Comparison of ENCODE assay signal across 13 cellular contexts in the genomic region with DNA sequence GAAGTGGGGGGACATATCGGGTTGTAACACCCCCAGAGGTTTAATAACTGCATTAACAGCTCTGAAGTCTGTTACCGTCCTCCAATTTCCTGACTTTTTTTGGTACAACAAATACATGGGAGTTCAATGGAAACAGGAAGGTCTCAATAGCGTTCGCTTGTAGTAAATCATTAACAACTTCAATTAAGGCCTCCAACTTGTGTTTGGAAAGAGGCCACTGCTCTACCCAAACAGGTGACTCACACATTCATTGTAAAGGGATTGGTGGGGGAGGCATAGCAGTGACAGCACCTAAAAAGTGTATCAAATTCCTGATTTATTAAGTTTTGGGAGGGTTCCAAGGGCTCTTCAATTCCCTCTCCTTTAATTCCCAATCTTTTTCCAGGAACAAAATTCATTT.
DNase-seq lines count a peak whose midpoint lies in the region; ATAC-seq, FAIRE-seq and TF ChIP-seq lines count a peak whose summit lies in the region.
"Had no signal": no experiment of that assay in that cellular context is flagged by ENCODE, and none has a peak within 500 bp of the region (broad histone marks: within the 10 kb centered on the region; RNA-seq: fewer than 3 reads in every experiment).

No MANE protein-coding gene starts in this region.

- no peaks in the 10 kb centered on the region for H3K36me3 ChIP-seq in HepG2 (replicated peaks in 1 of 2; ENCODE audit: control insufficient read depth in 1 of 2, insufficient read depth in 2 of 2, low read length in 2 of 2)
- H3K36me3 ChIP-seq: HAP-1 had no signal

- H3K4me3 ChIP-seq in HepG2 (replicated peaks in 1 of 3; ENCODE audit: insufficient read depth in 1 of 3, low read depth in 2 of 3, low read length in 3 of 3), result no peak overlapping the region
- H3K4me3 ChIP-seq: HAP-1 had no signal

- TF ChIP-seq EP300 in HepG2 (IDR thresholded peaks at IDR 0.05; ENCODE audit: low read depth in 2 of 2, low read length in 2 of 2) (no peak), HepG2 (CRISPR knock-in tag; IDR thresholded peaks at IDR 0.05; ENCODE audit: borderline replicate concordance) (no peak)

- H3K4me1 ChIP-seq in HepG2 (ENCODE audit: insufficient read depth, low read length), result peaks cover 10% of the 10 kb centered on the region; the same call in 1 of the 2 replicates
- H3K4me1 ChIP-seq: HAP-1 had no signal

- no peak overlapping the region for H3K27ac ChIP-seq in HepG2 (ENCODE audit: extremely low read length, insufficient read depth, low read length)
- H3K27ac ChIP-seq: HL-60 had no signal

- intact Hi-C loops in HepG2 (cut with micrococcal nuclease; ENCODE audit: unreplicated experiment), result no loop called here

- DNase-seq in RCC 7860 (ENCODE audit: low spot score) (peak; percentile 55), glomerular visceral epithelial cell (ENCODE audit: extremely low spot score) (peak; percentile 61), HepG2 (ENCODE audit: low spot score) (peak; percentile 44), NCI-H1105 treated with DMSO at 0.1 percent for 48 hours (lab: John Stamatoyannopoulos, UW) (no peak), dedifferentiated amniotic fluid mesenchymal stem cell (ENCODE audit: extremely low spot score) (no peak), DMS 273 (lab: John Stamatoyannopoulos, UW; ENCODE audit: unreplicated experiment) (no peak)
- no peak for DNase-seq in stimulated activated CD4-positive, alpha-beta T cell treated with anti-CD3 and anti-CD28 coated beads, Interleukin-4, amount 100 ng/mL, for 1 hour
- DNase-seq: CD8-positive, alpha-beta T cell; COR-L47; DMS53 had no signal

- no peak overlapping the region for H3K9ac ChIP-seq in HepG2 (ENCODE audit: insufficient read depth, low read depth, low read length)

- POLR2A ChIA-PET in HepG2 (lab: Yijun Ruan, JAX), result no interaction called here

- no TSS peak for BruUV-seq in HepG2 (replicated peaks; lab: Mats Ljungman, UMichigan)

- no peaks in the 10 kb centered on the region for H3K27me3 ChIP-seq in HepG2 (ENCODE audit: control insufficient read depth in 1 of 2, insufficient read depth in 2 of 2, low read length in 2 of 2)

- no peaks in the 10 kb centered on the region for H3K9me3 ChIP-seq in HepG2 (ENCODE audit: low read length)
- H3K9me3 ChIP-seq: HAP-1 had no signal

- TF ChIP-seq CTCF in HepG2 (CRISPR knock-in tag; IDR thresholded peaks at IDR 0.05), result no peak

- ATAC-seq in HepG2, result no peak
- ATAC-seq: CD8-positive, alpha-beta T cell had no signal

- no peaks in the 10 kb centered on the region for H3K79me2 ChIP-seq in HepG2 (ENCODE audit: insufficient read depth, low read length)

- no peak for TF ChIP-seq RAD21 in HepG2 (CRISPR knock-in tag; IDR thresholded peaks at IDR 0.05)

- H2AFZ ChIP-seq in HepG2 (ENCODE audit: low read length), result no peak overlapping the region

- WGBS in HepG2 (ENCODE audit: low lambda C conversion rate), result 0% methylated on average over 3 of the region's 4 CpGs

- CTCF ChIA-PET in HepG2 (lab: Yijun Ruan, JAX; ENCODE audit: low intra/inter-chr PET ratio, low total read pairs), result no interaction called here

- TF ChIP-seq POLR2A in HepG2 (IDR thresholded peaks at IDR 0.05; ENCODE audit: insufficient read depth in 1 of 2, low read depth in 2 of 2, low read length in 2 of 2), result no peak

- in situ Hi-C loops in HepG2 (cut with HindIII; ENCODE audit: extremely low pct_ligation_motif_present, low pct_unique_long_range_greater_than_20kb), result no loop called here

- FAIRE-seq in RCC 7860 (lab: Jason Lieb, UNC) (peak; percentile 84), HepG2 (lab: Jason Lieb, UNC) (no peak)
- FAIRE-seq: H1 had no signal

- no peaks in the 10 kb centered on the region for H4K20me1 ChIP-seq in HepG2 (ENCODE audit: insufficient read depth, low read length)

- H3K4me2 ChIP-seq in HepG2 (ENCODE audit: low read depth, low read length), result no peak overlapping the region; the same call in 1 of the 2 replicates

TF ChIP-seq in HepG2, 621 proteins besides CTCF, POLR2A, EP300 and RAD21:
- TF ChIP-seq ZNF562 (CRISPR knock-in tag; IDR thresholded peaks at IDR 0.05; ENCODE audit: borderline replicate concordance) (no peak), THAP11 (CRISPR knock-in tag; IDR thresholded peaks at IDR 0.05) (no peak), HNRNPLL (IDR thresholded peaks at IDR 0.05; ENCODE audit: low read depth, low read length, poor library complexity, severe bottlenecking) (no peak), ZSCAN9 (CRISPR knock-in tag; IDR thresholded peaks at IDR 0.05; ENCODE audit: borderline replicate concordance) (no peak), FOSL2 (CRISPR knock-in tag; IDR thresholded peaks at IDR 0.05) (peak; percentile 30; the same call in 1 of the 2 replicates), KLF12 (CRISPR knock-in tag; IDR thresholded peaks at IDR 0.05; ENCODE audit: borderline replicate concordance) (no peak), JUND (CRISPR knock-in tag; IDR thresholded peaks at IDR 0.05) (no peak), ZNF460 (CRISPR knock-in tag; IDR thresholded peaks at IDR 0.05; ENCODE audit: borderline replicate concordance) (no peak)

Comparison
In these comparisons a context has a peak if more than half of its experiments do, and no peak if none do; other contexts are left out.
1. DNase-seq: peak in RCC 7860 (single experiment), glomerular visceral epithelial cell (single experiment) and HepG2 (single experiment); none in NCI-H1105 treated with DMSO at 0.1 percent for 48 hours (single experiment), dedifferentiated amniotic fluid mesenchymal stem cell (single experiment), DMS 273 (single experiment) and stimulated activated CD4-positive, alpha-beta T cell treated with anti-CD3 and anti-CD28 coated beads, Interleukin-4, amount 100 ng/mL, for 1 hour (single experiment).